8 cellular contexts compared by ENCODE assay signal in the genomic region with DNA sequence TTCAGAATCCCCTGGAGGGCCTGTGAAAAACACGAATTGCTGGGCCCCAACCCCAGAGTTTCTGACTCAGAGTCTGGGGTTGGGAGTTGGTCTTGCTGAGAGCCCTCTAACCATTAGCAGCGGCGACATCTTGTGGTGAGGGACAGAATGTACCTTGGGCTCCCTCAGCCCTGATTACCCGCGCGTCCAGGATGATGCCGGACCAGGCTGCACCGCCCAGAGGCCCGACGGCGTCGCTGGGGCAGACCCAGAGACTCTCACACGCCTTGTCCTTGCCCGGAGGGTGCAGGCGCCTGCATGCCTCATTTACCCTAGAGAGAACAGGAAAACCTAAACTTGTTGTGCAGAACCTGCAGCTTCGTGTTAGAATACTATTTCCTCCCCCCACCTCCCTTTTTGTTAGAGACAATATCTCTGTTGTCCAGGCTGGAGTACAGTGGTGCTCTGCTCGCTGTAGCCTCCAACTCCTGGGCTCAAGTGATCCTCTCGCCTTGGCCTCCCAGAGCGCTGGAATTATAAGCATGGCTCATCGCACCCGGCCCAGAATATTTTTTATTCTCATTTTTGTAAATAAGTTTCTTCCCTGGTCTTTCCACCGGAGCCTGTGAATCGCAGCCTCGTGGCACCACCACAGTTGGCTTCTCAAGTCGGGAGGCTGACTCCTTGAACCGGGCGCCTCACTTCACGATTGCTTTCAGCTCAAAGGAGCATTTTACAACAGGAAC. TPM values are rescaled to one million over a fixed set of nuclear protein-coding genes. Genes with fewer than 3 reads are reported as not detected.
DNase-seq lines count a peak whose midpoint lies in the region; ATAC-seq, FAIRE-seq and TF ChIP-seq lines count a peak whose summit lies in the region.

No MANE protein-coding gene starts in this region.

- no peaks in the 10 kb centered on the region for H3K27me3 Mint-ChIP-seq in activated naive CD4-positive, alpha-beta T cell treated with anti-CD3 and anti-CD28 coated beads, Interleukin-2, amount 50 U/mL, for 24 hours
- peaks cover 7% of the 10 kb centered on the region for H3K27me3 Mint-ChIP-seq in progenitor cell of endocrine pancreas

- no peak overlapping the region for H3K4me3 ChIP-seq in GM12865 (ENCODE audit: low read depth, low read length)

- peaks cover 17% of the 10 kb centered on the region for H3K4me1 Mint-ChIP-seq in activated naive CD4-positive, alpha-beta T cell treated with anti-CD3 and anti-CD28 coated beads, Interleukin-2, amount 50 U/mL, for 24 hours
- peaks cover 3% of the 10 kb centered on the region for H3K4me1 Mint-ChIP-seq in progenitor cell of endocrine pancreas (ENCODE audit: low read depth)

- no peaks in the 10 kb centered on the region for H3K9me3 Mint-ChIP-seq in activated naive CD4-positive, alpha-beta T cell treated with anti-CD3 and anti-CD28 coated beads, Interleukin-2, amount 50 U/mL, for 24 hours
- H3K9me3 Mint-ChIP-seq in progenitor cell of endocrine pancreas (ENCODE audit: low read depth), result no peaks in the 10 kb centered on the region

- H3K4me3 Mint-ChIP-seq in activated naive CD4-positive, alpha-beta T cell treated with anti-CD3 and anti-CD28 coated beads, Interleukin-2, amount 50 U/mL, for 24 hours, result peak overlapping the region; percentile 72
- H3K4me3 Mint-ChIP-seq in progenitor cell of endocrine pancreas (ENCODE audit: low read depth), result no peak overlapping the region

- DNase-seq in GM12865 (ENCODE audit: low read depth), result peak; percentile 90
- peak; percentile 87 for DNase-seq in NCI-H1048 (lab: John Stamatoyannopoulos, UW)
- peak; percentile 81 for DNase-seq in Right ventricle myocardium superior
- DNase-seq in progenitor cell of endocrine pancreas (ENCODE audit: low spot score, unreplicated experiment), result peak; percentile 73
- peak; percentile 95 for DNase-seq in urothelium cell line (ENCODE audit: low spot score)

- ATAC-seq in HG02610 (IDR thresholded peaks at IDR 0.05; ENCODE audit: unreplicated experiment) (peak; percentile 67), SK-N-SH treated with all-trans-retinoic acid at 6 μM for 48 hours (peak; percentile 93), Right ventricle myocardium superior (ENCODE audit: poor library complexity) (peak; percentile 89)

- no peaks in the 10 kb centered on the region for H3K36me3 Mint-ChIP-seq in activated naive CD4-positive, alpha-beta T cell treated with anti-CD3 and anti-CD28 coated beads, Interleukin-2, amount 50 U/mL, for 24 hours
- no peaks in the 10 kb centered on the region for H3K36me3 Mint-ChIP-seq in progenitor cell of endocrine pancreas (ENCODE audit: insufficient read depth)

- H3K27ac Mint-ChIP-seq in activated naive CD4-positive, alpha-beta T cell treated with anti-CD3 and anti-CD28 coated beads, Interleukin-2, amount 50 U/mL, for 24 hours, result no peak overlapping the region
- H3K27ac Mint-ChIP-seq in progenitor cell of endocrine pancreas, result peak overlapping the region; percentile 73

- TF ChIP-seq CTCF in GM12865 (IDR thresholded peaks at IDR 0.05; ENCODE audit: insufficient read depth, low read depth, low read length, missing control alignments), result peak; percentile 85
- TF ChIP-seq CTCF in progenitor cell of endocrine pancreas (IDR thresholded peaks at IDR 0.05; ENCODE audit: unreplicated experiment), result peak; percentile 75

- FAIRE-seq in urothelium cell line (lab: Jason Lieb, UNC), result no peak

- intact Hi-C loops in Right ventricle myocardium superior (cut with DNase I), result no loop called here

TF ChIP-seq in SK-N-SH treated with all-trans-retinoic acid at 6 μM for 48 hours, 23 proteins besides CTCF, POLR2A, EP300 and RAD21:
- TF ChIP-seq ZFP3 (CRISPR knock-in tag; IDR thresholded peaks at IDR 0.05), result no peak
- no peak for TF ChIP-seq ESRRG (CRISPR knock-in tag; IDR thresholded peaks at IDR 0.05)
- TF ChIP-seq, protein P1, sequence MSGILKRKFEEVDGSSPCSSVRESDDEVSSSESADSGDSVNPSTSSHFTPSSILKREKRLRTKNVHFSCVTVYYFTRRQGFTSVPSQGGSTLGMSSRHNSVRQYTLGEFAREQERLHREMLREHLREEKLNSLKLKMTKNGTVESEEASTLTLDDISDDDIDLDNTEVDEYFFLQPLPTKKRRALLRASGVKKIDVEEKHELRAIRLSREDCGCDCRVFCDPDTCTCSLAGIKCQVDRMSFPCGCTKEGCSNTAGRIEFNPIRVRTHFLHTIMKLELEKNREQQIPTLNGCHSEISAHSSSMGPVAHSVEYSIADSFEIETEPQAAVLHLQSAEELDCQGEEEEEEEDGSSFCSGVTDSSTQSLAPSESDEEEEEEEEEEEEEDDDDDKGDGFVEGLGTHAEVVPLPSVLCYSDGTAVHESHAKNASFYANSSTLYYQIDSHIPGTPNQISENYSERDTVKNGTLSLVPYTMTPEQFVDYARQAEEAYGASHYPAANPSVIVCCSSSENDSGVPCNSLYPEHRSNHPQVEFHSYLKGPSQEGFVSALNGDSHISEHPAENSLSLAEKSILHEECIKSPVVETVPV (CRISPR knock-in tag; IDR thresholded peaks at IDR 0.05), result no peak
- TF ChIP-seq ARNTL (CRISPR knock-in tag; IDR thresholded peaks at IDR 0.05; ENCODE audit: borderline replicate concordance, low read depth), result no peak
- TF ChIP-seq, protein P2, sequence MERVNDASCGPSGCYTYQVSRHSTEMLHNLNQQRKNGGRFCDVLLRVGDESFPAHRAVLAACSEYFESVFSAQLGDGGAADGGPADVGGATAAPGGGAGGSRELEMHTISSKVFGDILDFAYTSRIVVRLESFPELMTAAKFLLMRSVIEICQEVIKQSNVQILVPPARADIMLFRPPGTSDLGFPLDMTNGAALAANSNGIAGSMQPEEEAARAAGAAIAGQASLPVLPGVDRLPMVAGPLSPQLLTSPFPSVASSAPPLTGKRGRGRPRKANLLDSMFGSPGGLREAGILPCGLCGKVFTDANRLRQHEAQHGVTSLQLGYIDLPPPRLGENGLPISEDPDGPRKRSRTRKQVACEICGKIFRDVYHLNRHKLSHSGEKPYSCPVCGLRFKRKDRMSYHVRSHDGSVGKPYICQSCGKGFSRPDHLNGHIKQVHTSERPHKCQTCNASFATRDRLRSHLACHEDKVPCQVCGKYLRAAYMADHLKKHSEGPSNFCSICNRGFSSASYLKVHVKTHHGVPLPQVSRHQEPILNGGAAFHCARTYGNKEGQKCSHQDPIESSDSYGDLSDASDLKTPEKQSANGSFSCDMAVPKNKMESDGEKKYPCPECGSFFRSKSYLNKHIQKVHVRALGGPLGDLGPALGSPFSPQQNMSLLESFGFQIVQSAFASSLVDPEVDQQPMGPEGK (CRISPR knock-in tag; IDR thresholded peaks at IDR 0.05; ENCODE audit: borderline replicate concordance), result no peak
- TF ChIP-seq SNAI2 (CRISPR knock-in tag; IDR thresholded peaks at IDR 0.05), result no peak
- no peak for TF ChIP-seq ZNF70 (CRISPR knock-in tag; IDR thresholded peaks at IDR 0.05)
- TF ChIP-seq GLIS3 (CRISPR knock-in tag; IDR thresholded peaks at IDR 0.05), result no peak
- TF ChIP-seq, protein P3, sequence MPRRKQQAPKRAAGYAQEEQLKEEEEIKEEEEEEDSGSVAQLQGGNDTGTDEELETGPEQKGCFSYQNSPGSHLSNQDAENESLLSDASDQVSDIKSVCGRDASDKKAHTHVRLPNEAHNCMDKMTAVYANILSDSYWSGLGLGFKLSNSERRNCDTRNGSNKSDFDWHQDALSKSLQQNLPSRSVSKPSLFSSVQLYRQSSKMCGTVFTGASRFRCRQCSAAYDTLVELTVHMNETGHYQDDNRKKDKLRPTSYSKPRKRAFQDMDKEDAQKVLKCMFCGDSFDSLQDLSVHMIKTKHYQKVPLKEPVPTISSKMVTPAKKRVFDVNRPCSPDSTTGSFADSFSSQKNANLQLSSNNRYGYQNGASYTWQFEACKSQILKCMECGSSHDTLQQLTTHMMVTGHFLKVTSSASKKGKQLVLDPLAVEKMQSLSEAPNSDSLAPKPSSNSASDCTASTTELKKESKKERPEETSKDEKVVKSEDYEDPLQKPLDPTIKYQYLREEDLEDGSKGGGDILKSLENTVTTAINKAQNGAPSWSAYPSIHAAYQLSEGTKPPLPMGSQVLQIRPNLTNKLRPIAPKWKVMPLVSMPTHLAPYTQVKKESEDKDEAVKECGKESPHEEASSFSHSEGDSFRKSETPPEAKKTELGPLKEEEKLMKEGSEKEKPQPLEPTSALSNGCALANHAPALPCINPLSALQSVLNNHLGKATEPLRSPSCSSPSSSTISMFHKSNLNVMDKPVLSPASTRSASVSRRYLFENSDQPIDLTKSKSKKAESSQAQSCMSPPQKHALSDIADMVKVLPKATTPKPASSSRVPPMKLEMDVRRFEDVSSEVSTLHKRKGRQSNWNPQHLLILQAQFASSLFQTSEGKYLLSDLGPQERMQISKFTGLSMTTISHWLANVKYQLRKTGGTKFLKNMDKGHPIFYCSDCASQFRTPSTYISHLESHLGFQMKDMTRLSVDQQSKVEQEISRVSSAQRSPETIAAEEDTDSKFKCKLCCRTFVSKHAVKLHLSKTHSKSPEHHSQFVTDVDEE (CRISPR knock-in tag; IDR thresholded peaks at IDR 0.05), result no peak
- no peak for TF ChIP-seq ISL1 (CRISPR knock-in tag; IDR thresholded peaks at IDR 0.05)
- TF ChIP-seq, protein P4, sequence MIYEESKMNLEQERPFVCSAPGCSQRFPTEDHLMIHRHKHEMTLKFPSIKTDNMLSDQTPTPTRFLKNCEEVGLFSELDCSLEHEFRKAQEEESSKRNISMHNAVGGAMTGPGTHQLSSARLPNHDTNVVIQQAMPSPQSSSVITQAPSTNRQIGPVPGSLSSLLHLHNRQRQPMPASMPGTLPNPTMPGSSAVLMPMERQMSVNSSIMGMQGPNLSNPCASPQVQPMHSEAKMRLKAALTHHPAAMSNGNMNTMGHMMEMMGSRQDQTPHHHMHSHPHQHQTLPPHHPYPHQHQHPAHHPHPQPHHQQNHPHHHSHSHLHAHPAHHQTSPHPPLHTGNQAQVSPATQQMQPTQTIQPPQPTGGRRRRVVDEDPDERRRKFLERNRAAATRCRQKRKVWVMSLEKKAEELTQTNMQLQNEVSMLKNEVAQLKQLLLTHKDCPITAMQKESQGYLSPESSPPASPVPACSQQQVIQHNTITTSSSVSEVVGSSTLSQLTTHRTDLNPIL (CRISPR knock-in tag; IDR thresholded peaks at IDR 0.05; ENCODE audit: low read depth), result no peak
- no peak for TF ChIP-seq BACH2 (CRISPR knock-in tag; IDR thresholded peaks at IDR 0.05; ENCODE audit: borderline replicate concordance)
- TF ChIP-seq ZNF565 (CRISPR knock-in tag; conservative IDR thresholded peaks at IDR 0.05; ENCODE audit: low read depth), result no peak

RNA-seq across cellular contexts. Expression of a gene that starts 22.2 kb away (rescaled TPM):
- total RNA-seq in Right ventricle myocardium superior (not detected), progenitor cell of endocrine pancreas (not detected in 2 replicates)
